1 cellular context compared by ENCODE assay signal in the genomic region with DNA sequence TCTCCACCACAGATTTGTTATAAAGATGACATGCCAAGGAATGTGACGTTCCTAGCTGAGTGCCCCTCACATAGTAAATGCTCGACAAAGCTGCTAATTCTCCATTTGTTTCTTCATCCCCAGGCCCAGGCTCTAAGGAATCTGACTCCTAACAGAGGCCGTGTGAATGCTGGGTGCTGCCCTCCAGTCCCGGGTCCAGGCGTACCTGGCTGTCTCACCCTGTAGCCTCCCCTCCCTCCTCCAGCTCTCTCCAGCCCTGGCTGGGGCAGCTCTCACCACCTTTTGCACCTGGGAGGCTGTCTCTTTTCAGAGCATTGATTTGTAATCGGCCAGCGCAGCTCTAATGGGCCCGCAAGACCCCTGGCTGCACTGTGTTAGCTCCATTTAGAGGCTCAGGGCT.
TF ChIP-seq lines count a peak whose summit lies in the region.

No MANE protein-coding gene starts in this region.

TF ChIP-seq in H1, 55 proteins besides CTCF, POLR2A, EP300 and RAD21 (continued from another document):
- TF ChIP-seq SRF (IDR thresholded peaks at IDR 0.05; ENCODE audit: low read depth, low read length) (no peak), YY1 (IDR thresholded peaks at IDR 0.05; ENCODE audit: low read depth, low read length) (no peak), ATF2 (IDR thresholded peaks at IDR 0.05; ENCODE audit: low read length) (no peak), GTF2F1 (IDR thresholded peaks at IDR 0.05; ENCODE audit: borderline replicate concordance, low read depth, low read length) (no peak), KDM5A (IDR thresholded peaks at IDR 0.05; ENCODE audit: low read length) (no peak), TAF7 (optimal IDR thresholded peaks at IDR 0.05; ENCODE audit: borderline replicate concordance, low read depth, low read length) (no peak), MAFK (IDR thresholded peaks at IDR 0.05; ENCODE audit: low read depth, low read length) (no peak), TCF12 (IDR thresholded peaks at IDR 0.05; ENCODE audit: low read depth, low read length) (no peak)
- TF ChIP-seq, protein P1, sequence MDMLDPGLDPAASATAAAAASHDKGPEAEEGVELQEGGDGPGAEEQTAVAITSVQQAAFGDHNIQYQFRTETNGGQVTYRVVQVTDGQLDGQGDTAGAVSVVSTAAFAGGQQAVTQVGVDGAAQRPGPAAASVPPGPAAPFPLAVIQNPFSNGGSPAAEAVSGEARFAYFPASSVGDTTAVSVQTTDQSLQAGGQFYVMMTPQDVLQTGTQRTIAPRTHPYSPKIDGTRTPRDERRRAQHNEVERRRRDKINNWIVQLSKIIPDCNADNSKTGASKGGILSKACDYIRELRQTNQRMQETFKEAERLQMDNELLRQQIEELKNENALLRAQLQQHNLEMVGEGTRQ (IDR thresholded peaks at IDR 0.05; ENCODE audit: low read length) = no peak
